In the genomic region with DNA sequence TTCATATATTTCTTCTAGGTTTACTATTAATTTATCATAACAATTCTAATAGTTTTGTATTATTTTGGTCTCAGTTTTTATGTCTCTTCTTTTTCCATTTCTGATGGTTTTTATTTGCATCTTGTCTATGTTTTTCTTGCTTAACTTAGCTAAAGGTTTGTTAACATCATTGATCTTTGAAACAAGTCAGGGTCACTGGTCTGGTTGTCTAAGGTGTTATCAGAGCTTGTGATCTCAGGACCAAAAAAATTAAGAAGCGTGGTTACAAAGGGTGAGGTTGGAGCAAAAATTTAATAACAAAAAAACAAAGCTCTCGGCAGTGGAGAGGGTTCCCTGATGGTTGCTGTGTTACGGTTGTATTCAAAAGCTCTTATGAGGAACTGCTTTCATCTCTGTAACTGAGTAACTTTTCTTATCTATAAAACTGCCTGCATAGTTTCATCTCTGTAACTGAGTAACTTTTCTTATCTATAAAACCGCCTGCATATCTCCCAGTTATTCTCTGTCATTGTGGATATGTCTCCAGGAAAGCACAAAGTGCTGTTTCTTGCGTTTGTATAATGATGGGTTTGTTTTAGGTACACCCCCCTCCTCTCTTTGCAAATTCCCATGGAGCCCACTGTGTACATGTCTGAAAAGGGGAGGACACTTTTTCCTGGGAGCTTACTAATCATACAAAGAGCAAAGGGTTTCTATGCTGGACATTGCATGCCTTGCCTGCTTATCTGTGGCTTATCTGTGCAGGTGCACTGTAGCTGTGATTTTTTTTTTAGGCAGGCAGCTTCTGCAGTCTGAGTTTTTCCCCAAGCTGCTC, we compare ENCODE assay signal across 1 cellular context.
A peak's percentile ranks its signal among the peaks of the same experiment; 100 is the strongest.
TF ChIP-seq lines count a peak whose summit lies in the region.

No MANE protein-coding gene starts in this region.

TF ChIP-seq in HepG2, 621 proteins besides CTCF, POLR2A, EP300 and RAD21 (continued from another document and continues in another):
- TF ChIP-seq XRCC5 (optimal IDR thresholded peaks at IDR 0.05; ENCODE audit: low read length) (peak; percentile 65), SRY (CRISPR knock-in tag; IDR thresholded peaks at IDR 0.05) (no peak), MYNN (CRISPR knock-in tag; IDR thresholded peaks at IDR 0.05; ENCODE audit: low read depth) (no peak), ESRRA (CRISPR knock-in tag; IDR thresholded peaks at IDR 0.05; ENCODE audit: low read depth) (no peak), ZNF333 (CRISPR knock-in tag; IDR thresholded peaks at IDR 0.05; ENCODE audit: borderline replicate concordance) (no peak), ZBTB7A (CRISPR knock-in tag; IDR thresholded peaks at IDR 0.05) (peak; percentile 59; the same call in 1 of the 2 replicates), DNMT1 (CRISPR knock-in tag; IDR thresholded peaks at IDR 0.05) (no peak), ZNF713 (CRISPR knock-in tag; IDR thresholded peaks at IDR 0.05) (no peak), KAT2B (IDR thresholded peaks at IDR 0.05; ENCODE audit: borderline replicate concordance, low read depth, low read length) (no peak), SP5 (CRISPR knock-in tag; IDR thresholded peaks at IDR 0.05; ENCODE audit: borderline replicate concordance, low read depth) (peak; percentile 94), XBP1 (CRISPR knock-in tag; IDR thresholded peaks at IDR 0.05) (no peak), ZBTB42 (CRISPR knock-in tag; IDR thresholded peaks at IDR 0.05) (no peak), HMG20B (CRISPR knock-in tag; conservative IDR thresholded peaks at IDR 0.05) (peak; percentile 98), SALL1 (CRISPR knock-in tag; IDR thresholded peaks at IDR 0.05) (peak; percentile 94), TEAD3 (CRISPR knock-in tag; optimal IDR thresholded peaks at IDR 0.05; ENCODE audit: borderline replicate concordance) (peak; percentile 91), HNRNPK (IDR thresholded peaks at IDR 0.05; ENCODE audit: low read depth, low read length, poor library complexity, severe bottlenecking) (no peak), ZNF501 (CRISPR knock-in tag; IDR thresholded peaks at IDR 0.05) (no peak), ELF3 (CRISPR knock-in tag; IDR thresholded peaks at IDR 0.05) (peak; percentile 88), ZSCAN29 (CRISPR knock-in tag; conservative IDR thresholded peaks at IDR 0.05) (peak; percentile 83), TCF7 (IDR thresholded peaks at IDR 0.05; ENCODE audit: low read depth) (peak; percentile 91), REXO4 (CRISPR knock-in tag; IDR thresholded peaks at IDR 0.05; ENCODE audit: borderline replicate concordance) (no peak), ZNF430 (CRISPR knock-in tag; IDR thresholded peaks at IDR 0.05) (no peak)
- TF ChIP-seq, protein P1, sequence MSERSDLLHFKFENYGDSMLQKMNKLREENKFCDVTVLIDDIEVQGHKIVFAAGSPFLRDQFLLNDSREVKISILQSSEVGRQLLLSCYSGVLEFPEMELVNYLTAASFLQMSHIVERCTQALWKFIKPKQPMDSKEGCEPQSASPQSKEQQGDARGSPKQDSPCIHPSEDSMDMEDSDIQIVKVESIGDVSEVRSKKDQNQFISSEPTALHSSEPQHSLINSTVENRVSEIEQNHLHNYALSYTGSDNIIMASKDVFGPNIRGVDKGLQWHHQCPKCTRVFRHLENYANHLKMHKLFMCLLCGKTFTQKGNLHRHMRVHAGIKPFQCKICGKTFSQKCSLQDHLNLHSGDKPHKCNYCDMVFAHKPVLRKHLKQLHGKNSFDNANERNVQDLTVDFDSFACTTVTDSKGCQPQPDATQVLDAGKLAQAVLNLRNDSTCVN (CRISPR knock-in tag; IDR thresholded peaks at IDR 0.05; ENCODE audit: borderline replicate concordance) = no peak
- TF ChIP-seq, protein P2, sequence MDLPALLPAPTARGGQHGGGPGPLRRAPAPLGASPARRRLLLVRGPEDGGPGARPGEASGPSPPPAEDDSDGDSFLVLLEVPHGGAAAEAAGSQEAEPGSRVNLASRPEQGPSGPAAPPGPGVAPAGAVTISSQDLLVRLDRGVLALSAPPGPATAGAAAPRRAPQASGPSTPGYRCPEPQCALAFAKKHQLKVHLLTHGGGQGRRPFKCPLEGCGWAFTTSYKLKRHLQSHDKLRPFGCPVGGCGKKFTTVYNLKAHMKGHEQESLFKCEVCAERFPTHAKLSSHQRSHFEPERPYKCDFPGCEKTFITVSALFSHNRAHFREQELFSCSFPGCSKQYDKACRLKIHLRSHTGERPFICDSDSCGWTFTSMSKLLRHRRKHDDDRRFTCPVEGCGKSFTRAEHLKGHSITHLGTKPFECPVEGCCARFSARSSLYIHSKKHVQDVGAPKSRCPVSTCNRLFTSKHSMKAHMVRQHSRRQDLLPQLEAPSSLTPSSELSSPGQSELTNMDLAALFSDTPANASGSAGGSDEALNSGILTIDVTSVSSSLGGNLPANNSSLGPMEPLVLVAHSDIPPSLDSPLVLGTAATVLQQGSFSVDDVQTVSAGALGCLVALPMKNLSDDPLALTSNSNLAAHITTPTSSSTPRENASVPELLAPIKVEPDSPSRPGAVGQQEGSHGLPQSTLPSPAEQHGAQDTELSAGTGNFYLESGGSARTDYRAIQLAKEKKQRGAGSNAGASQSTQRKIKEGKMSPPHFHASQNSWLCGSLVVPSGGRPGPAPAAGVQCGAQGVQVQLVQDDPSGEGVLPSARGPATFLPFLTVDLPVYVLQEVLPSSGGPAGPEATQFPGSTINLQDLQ (CRISPR knock-in tag; IDR thresholded peaks at IDR 0.05) = no peak
- TF ChIP-seq, protein P3, sequence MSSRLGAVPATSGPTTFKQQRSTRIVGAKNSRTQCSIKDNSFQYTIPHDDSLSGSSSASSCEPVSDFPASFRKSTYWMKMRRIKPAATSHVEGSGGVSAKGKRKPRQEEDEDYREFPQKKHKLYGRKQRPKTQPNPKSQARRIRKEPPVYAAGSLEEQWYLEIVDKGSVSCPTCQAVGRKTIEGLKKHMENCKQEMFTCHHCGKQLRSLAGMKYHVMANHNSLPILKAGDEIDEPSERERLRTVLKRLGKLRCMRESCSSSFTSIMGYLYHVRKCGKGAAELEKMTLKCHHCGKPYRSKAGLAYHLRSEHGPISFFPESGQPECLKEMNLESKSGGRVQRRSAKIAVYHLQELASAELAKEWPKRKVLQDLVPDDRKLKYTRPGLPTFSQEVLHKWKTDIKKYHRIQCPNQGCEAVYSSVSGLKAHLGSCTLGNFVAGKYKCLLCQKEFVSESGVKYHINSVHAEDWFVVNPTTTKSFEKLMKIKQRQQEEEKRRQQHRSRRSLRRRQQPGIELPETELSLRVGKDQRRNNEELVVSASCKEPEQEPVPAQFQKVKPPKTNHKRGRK (CRISPR knock-in tag; IDR thresholded peaks at IDR 0.05) = 0 out of 2 replicates have a peak, but pooled peaks have one; percentile 18
- TF ChIP-seq, protein P4, sequence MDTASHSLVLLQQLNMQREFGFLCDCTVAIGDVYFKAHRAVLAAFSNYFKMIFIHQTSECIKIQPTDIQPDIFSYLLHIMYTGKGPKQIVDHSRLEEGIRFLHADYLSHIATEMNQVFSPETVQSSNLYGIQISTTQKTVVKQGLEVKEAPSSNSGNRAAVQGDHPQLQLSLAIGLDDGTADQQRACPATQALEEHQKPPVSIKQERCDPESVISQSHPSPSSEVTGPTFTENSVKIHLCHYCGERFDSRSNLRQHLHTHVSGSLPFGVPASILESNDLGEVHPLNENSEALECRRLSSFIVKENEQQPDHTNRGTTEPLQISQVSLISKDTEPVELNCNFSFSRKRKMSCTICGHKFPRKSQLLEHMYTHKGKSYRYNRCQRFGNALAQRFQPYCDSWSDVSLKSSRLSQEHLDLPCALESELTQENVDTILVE (CRISPR knock-in tag; IDR thresholded peaks at IDR 0.05) = no peak
- TF ChIP-seq, protein P5, sequence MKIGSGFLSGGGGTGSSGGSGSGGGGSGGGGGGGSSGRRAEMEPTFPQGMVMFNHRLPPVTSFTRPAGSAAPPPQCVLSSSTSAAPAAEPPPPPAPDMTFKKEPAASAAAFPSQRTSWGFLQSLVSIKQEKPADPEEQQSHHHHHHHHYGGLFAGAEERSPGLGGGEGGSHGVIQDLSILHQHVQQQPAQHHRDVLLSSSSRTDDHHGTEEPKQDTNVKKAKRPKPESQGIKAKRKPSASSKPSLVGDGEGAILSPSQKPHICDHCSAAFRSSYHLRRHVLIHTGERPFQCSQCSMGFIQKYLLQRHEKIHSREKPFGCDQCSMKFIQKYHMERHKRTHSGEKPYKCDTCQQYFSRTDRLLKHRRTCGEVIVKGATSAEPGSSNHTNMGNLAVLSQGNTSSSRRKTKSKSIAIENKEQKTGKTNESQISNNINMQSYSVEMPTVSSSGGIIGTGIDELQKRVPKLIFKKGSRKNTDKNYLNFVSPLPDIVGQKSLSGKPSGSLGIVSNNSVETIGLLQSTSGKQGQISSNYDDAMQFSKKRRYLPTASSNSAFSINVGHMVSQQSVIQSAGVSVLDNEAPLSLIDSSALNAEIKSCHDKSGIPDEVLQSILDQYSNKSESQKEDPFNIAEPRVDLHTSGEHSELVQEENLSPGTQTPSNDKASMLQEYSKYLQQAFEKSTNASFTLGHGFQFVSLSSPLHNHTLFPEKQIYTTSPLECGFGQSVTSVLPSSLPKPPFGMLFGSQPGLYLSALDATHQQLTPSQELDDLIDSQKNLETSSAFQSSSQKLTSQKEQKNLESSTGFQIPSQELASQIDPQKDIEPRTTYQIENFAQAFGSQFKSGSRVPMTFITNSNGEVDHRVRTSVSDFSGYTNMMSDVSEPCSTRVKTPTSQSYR (CRISPR knock-in tag; IDR thresholded peaks at IDR 0.05; ENCODE audit: borderline replicate concordance) = peak; percentile 79; the same call in 1 of the 2 replicates
- TF ChIP-seq, protein P6, sequence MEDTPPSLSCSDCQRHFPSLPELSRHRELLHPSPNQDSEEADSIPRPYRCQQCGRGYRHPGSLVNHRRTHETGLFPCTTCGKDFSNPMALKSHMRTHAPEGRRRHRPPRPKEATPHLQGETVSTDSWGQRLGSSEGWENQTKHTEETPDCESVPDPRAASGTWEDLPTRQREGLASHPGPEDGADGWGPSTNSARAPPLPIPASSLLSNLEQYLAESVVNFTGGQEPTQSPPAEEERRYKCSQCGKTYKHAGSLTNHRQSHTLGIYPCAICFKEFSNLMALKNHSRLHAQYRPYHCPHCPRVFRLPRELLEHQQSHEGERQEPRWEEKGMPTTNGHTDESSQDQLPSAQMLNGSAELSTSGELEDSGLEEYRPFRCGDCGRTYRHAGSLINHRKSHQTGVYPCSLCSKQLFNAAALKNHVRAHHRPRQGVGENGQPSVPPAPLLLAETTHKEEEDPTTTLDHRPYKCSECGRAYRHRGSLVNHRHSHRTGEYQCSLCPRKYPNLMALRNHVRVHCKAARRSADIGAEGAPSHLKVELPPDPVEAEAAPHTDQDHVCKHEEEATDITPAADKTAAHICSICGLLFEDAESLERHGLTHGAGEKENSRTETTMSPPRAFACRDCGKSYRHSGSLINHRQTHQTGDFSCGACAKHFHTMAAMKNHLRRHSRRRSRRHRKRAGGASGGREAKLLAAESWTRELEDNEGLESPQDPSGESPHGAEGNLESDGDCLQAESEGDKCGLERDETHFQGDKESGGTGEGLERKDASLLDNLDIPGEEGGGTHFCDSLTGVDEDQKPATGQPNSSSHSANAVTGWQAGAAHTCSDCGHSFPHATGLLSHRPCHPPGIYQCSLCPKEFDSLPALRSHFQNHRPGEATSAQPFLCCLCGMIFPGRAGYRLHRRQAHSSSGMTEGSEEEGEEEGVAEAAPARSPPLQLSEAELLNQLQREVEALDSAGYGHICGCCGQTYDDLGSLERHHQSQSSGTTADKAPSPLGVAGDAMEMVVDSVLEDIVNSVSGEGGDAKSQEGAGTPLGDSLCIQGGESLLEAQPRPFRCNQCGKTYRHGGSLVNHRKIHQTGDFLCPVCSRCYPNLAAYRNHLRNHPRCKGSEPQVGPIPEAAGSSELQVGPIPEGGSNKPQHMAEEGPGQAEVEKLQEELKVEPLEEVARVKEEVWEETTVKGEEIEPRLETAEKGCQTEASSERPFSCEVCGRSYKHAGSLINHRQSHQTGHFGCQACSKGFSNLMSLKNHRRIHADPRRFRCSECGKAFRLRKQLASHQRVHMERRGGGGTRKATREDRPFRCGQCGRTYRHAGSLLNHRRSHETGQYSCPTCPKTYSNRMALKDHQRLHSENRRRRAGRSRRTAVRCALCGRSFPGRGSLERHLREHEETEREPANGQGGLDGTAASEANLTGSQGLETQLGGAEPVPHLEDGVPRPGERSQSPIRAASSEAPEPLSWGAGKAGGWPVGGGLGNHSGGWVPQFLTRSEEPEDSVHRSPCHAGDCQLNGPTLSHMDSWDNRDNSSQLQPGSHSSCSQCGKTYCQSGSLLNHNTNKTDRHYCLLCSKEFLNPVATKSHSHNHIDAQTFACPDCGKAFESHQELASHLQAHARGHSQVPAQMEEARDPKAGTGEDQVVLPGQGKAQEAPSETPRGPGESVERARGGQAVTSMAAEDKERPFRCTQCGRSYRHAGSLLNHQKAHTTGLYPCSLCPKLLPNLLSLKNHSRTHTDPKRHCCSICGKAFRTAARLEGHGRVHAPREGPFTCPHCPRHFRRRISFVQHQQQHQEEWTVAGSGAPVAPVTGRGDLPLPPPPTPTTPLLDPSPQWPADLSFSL (CRISPR knock-in tag; IDR thresholded peaks at IDR 0.05) = peak; percentile 68; the same call in 1 of the 2 replicates
- TF ChIP-seq, protein P7, sequence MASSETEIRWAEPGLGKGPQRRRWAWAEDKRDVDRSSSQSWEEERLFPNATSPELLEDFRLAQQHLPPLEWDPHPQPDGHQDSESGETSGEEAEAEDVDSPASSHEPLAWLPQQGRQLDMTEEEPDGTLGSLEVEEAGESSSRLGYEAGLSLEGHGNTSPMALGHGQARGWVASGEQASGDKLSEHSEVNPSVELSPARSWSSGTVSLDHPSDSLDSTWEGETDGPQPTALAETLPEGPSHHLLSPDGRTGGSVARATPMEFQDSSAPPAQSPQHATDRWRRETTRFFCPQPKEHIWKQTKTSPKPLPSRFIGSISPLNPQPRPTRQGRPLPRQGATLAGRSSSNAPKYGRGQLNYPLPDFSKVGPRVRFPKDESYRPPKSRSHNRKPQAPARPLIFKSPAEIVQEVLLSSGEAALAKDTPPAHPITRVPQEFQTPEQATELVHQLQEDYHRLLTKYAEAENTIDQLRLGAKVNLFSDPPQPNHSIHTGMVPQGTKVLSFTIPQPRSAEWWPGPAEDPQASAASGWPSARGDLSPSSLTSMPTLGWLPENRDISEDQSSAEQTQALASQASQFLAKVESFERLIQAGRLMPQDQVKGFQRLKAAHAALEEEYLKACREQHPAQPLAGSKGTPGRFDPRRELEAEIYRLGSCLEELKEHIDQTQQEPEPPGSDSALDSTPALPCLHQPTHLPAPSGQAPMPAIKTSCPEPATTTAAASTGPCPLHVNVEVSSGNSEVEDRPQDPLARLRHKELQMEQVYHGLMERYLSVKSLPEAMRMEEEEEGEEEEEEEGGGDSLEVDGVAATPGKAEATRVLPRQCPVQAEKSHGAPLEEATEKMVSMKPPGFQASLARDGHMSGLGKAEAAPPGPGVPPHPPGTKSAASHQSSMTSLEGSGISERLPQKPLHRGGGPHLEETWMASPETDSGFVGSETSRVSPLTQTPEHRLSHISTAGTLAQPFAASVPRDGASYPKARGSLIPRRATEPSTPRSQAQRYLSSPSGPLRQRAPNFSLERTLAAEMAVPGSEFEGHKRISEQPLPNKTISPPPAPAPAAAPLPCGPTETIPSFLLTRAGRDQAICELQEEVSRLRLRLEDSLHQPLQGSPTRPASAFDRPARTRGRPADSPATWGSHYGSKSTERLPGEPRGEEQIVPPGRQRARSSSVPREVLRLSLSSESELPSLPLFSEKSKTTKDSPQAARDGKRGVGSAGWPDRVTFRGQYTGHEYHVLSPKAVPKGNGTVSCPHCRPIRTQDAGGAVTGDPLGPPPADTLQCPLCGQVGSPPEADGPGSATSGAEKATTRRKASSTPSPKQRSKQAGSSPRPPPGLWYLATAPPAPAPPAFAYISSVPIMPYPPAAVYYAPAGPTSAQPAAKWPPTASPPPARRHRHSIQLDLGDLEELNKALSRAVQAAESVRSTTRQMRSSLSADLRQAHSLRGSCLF (CRISPR knock-in tag; IDR thresholded peaks at IDR 0.05; ENCODE audit: borderline replicate concordance) = no peak
